Comparison of ENCODE assay signal across 21 cellular contexts in genomic region chr2:74882299-74882687, GRCh38. TPM values are rescaled to one million over a fixed set of nuclear protein-coding genes. Genes with fewer than 3 reads are reported as not detected.
DNase-seq lines count a peak whose midpoint lies in the region; ATAC-seq, FAIRE-seq and TF ChIP-seq lines count a peak whose summit lies in the region.
"Had no signal": no experiment of that assay in that cellular context is flagged by ENCODE, and none has a peak within 500 bp of the region (broad histone marks: within the 10 kb centered on the region; RNA-seq: fewer than 3 reads in every experiment).

No MANE protein-coding gene starts in this region.

- H3K9ac ChIP-seq in HepG2 (ENCODE audit: insufficient read depth, low read depth, low read length): no peak overlapping the region
- H3K9ac ChIP-seq: GM23248 had no signal

- peaks cover 100% of the 10 kb centered on the region for H3K36me3 Mint-ChIP-seq in activated T-helper 17 cell treated with anti-CD3 and anti-CD28 coated beads, Interleukin-2, amount 50 U/mL, for 72 hours (ENCODE audit: low read depth)
- H3K36me3 Mint-ChIP-seq in HFFc6 (ENCODE audit: low read depth): peaks cover 53% of the 10 kb centered on the region

- intact Hi-C loops in HepG2 (cut with micrococcal nuclease; ENCODE audit: unreplicated experiment) (no loop called here), right lobe of liver (cut with DNase I) (no loop called here), esophagus squamous epithelium (cut with DNase I) (no loop called here)

- CTCF ChIA-PET in HepG2 (lab: Yijun Ruan, JAX; ENCODE audit: low intra/inter-chr PET ratio, low total read pairs): no interaction called here

- H3K36me3 ChIP-seq in HepG2 (replicated peaks in 1 of 2; ENCODE audit: control insufficient read depth in 1 of 2, insufficient read depth in 2 of 2, low read length in 2 of 2) (peaks cover 87 to 97% of the 10 kb centered on the region in 2 experiments), right lobe of liver (no peaks in the 10 kb centered on the region), neutrophil (peaks cover 100% of the 10 kb centered on the region), esophagus squamous epithelium (peaks cover 0 to 99% (median 15%) of the 10 kb centered on the region in 3 donors), right atrium auricular region (no peaks in the 10 kb centered on the region)

- POLR2A ChIA-PET in HepG2 (lab: Yijun Ruan, JAX): no interaction called here

- H3K9me3 ChIP-seq in HepG2 (ENCODE audit: low read length) (no peaks in the 10 kb centered on the region), right lobe of liver (no peaks in the 10 kb centered on the region), neutrophil (no peaks in the 10 kb centered on the region), esophagus squamous epithelium (no peaks in the 10 kb centered on the region), right atrium auricular region (no peaks in the 10 kb centered on the region)
- H3K9me3 ChIP-seq: BE2C had no signal

- H3K27me3 Mint-ChIP-seq in activated T-helper 17 cell treated with anti-CD3 and anti-CD28 coated beads, Interleukin-2, amount 50 U/mL, for 72 hours: no peaks in the 10 kb centered on the region
- H3K27me3 Mint-ChIP-seq in HFFc6 (ENCODE audit: insufficient read depth): peaks cover 2% of the 10 kb centered on the region
- H3K27me3 Mint-ChIP-seq: CD4-positive, CD25-positive, alpha-beta regulatory T cell; CD8-positive, alpha-beta memory T cell had no signal

- H3K4me3 ChIP-seq in HepG2 (replicated peaks in 1 of 3; ENCODE audit: insufficient read depth in 1 of 3, low read depth in 2 of 3, low read length in 3 of 3) (no peak overlapping the region), right lobe of liver (no peak overlapping the region), neutrophil (ENCODE audit: low read depth in 1 of 2, low read length in 1 of 2) (no peak overlapping the region), esophagus squamous epithelium (no peak overlapping the region), right atrium auricular region (no peak overlapping the region)
- H3K4me3 ChIP-seq: GM23248 had no signal

- DNase-seq in HepG2 (ENCODE audit: low spot score) (no peak), right lobe of liver (no peak), esophagus squamous epithelium (lab: John Stamatoyannopoulos, UW) (no peak), HFFc6 (no peak), right atrium auricular region (ENCODE audit: low spot score) (no peak)
- DNase-seq: BE2C; C1 segment of cervical spinal cord; CD4-positive, CD25-positive, alpha-beta regulatory T cell; CD8-positive, alpha-beta memory T cell; COR-L47; DMS 273 treated with DMSO at 0.1 percent for 48 hours; DMS53; DND-41; EL; GM23248; HCEC 1CT had no signal

- H3K4me3 Mint-ChIP-seq in activated T-helper 17 cell treated with anti-CD3 and anti-CD28 coated beads, Interleukin-2, amount 50 U/mL, for 72 hours: no peak overlapping the region
- H3K4me3 Mint-ChIP-seq in HFFc6: no peak overlapping the region
- H3K4me3 Mint-ChIP-seq: CD4-positive, CD25-positive, alpha-beta regulatory T cell; CD8-positive, alpha-beta memory T cell had no signal

- no peaks in the 10 kb centered on the region for H3K4me1 ChIP-seq in HepG2 (ENCODE audit: insufficient read depth, low read length)
- no peaks in the 10 kb centered on the region for H3K4me1 ChIP-seq in right lobe of liver
- H3K4me1 ChIP-seq in neutrophil (ENCODE audit: control insufficient read depth in 1 of 2, insufficient read depth in 1 of 2, low read depth in 1 of 2, low read length in 1 of 2): peaks cover 43 to 60% of the 10 kb centered on the region in 2 experiments
- peaks cover 0 to under 1% (median 0%) of the 10 kb centered on the region in 3 donors for H3K4me1 ChIP-seq in esophagus squamous epithelium
- no peaks in the 10 kb centered on the region for H3K4me1 ChIP-seq in right atrium auricular region
- H3K4me1 ChIP-seq: BE2C had no signal

- H3K79me2 ChIP-seq in HepG2 (ENCODE audit: insufficient read depth, low read length): no peaks in the 10 kb centered on the region

- FAIRE-seq in HepG2 (lab: Jason Lieb, UNC): no peak
- FAIRE-seq: G401.6, GM12892, GM18507 had no signal

- H3K27ac ChIP-seq in HepG2 (ENCODE audit: extremely low read length, insufficient read depth, low read length): no peak overlapping the region
- no peak overlapping the region for H3K27ac ChIP-seq in right lobe of liver
- peak overlapping the region; percentile 30 for H3K27ac ChIP-seq in neutrophil
- H3K27ac ChIP-seq in esophagus squamous epithelium: no peak overlapping the region
- no peak overlapping the region for H3K27ac ChIP-seq in right atrium auricular region
- H3K27ac ChIP-seq: GM23248 had no signal

- in situ Hi-C loops in HepG2 (cut with HindIII; ENCODE audit: extremely low pct_ligation_motif_present, low pct_unique_long_range_greater_than_20kb): no loop called here

- no peak for TF ChIP-seq RAD21 in HepG2 (CRISPR knock-in tag; IDR thresholded peaks at IDR 0.05)

- no peak overlapping the region for H2AFZ ChIP-seq in HepG2 (ENCODE audit: low read length)
- H2AFZ ChIP-seq: GM23248 had no signal

- H3K4me2 ChIP-seq in HepG2 (ENCODE audit: low read depth, low read length): no peak overlapping the region

- no peaks in the 10 kb centered on the region for H3K9me3 Mint-ChIP-seq in activated T-helper 17 cell treated with anti-CD3 and anti-CD28 coated beads, Interleukin-2, amount 50 U/mL, for 72 hours
- peaks cover 3% of the 10 kb centered on the region; the same call in 1 of the 2 replicates for H3K9me3 Mint-ChIP-seq in HFFc6
- H3K9me3 Mint-ChIP-seq: CD4-positive, CD25-positive, alpha-beta regulatory T cell; CD8-positive, alpha-beta memory T cell had no signal

- no peak overlapping the region for H3K27ac Mint-ChIP-seq in activated T-helper 17 cell treated with anti-CD3 and anti-CD28 coated beads, Interleukin-2, amount 50 U/mL, for 72 hours
- H3K27ac Mint-ChIP-seq in HFFc6: no peak overlapping the region
- H3K27ac Mint-ChIP-seq: CD4-positive, CD25-positive, alpha-beta regulatory T cell had no signal

- H4K20me1 ChIP-seq in HepG2 (ENCODE audit: insufficient read depth, low read length): no peaks in the 10 kb centered on the region

- TF ChIP-seq EP300 in HepG2 (IDR thresholded peaks at IDR 0.05; ENCODE audit: low read depth in 2 of 2, low read length in 2 of 2) (no peak), HepG2 (CRISPR knock-in tag; IDR thresholded peaks at IDR 0.05; ENCODE audit: borderline replicate concordance) (no peak)

- H3K4me1 Mint-ChIP-seq in activated T-helper 17 cell treated with anti-CD3 and anti-CD28 coated beads, Interleukin-2, amount 50 U/mL, for 72 hours: peaks cover 6% of the 10 kb centered on the region
- H3K4me1 Mint-ChIP-seq in HFFc6 (ENCODE audit: low read depth): peaks cover 30% of the 10 kb centered on the region
- H3K4me1 Mint-ChIP-seq: CD4-positive, CD25-positive, alpha-beta regulatory T cell had no signal

- ATAC-seq in HepG2 (no peak), right lobe of liver (no peak)
- ATAC-seq in activated T-helper 17 cell treated with anti-CD3 and anti-CD28 coated beads, Interleukin-2, amount 50 U/mL, for 72 hours (replicated peaks): peak; percentile 60

- TF ChIP-seq POLR2A in HepG2 (IDR thresholded peaks at IDR 0.05; ENCODE audit: insufficient read depth in 1 of 2, low read depth in 2 of 2, low read length in 2 of 2) (no peak), right lobe of liver (IDR thresholded peaks at IDR 0.05) (no peak), esophagus squamous epithelium (IDR thresholded peaks at IDR 0.05) (no peak)

- no peaks in the 10 kb centered on the region for H3K27me3 ChIP-seq in HepG2 (ENCODE audit: control insufficient read depth in 1 of 2, insufficient read depth in 2 of 2, low read length in 2 of 2)
- H3K27me3 ChIP-seq in right lobe of liver: no peaks in the 10 kb centered on the region
- H3K27me3 ChIP-seq in neutrophil: no peaks in the 10 kb centered on the region
- no peaks in the 10 kb centered on the region for H3K27me3 ChIP-seq in esophagus squamous epithelium
- H3K27me3 ChIP-seq in right atrium auricular region: no peaks in the 10 kb centered on the region
- H3K27me3 ChIP-seq: BE2C had no signal

- TF ChIP-seq CTCF in HepG2 (CRISPR knock-in tag; IDR thresholded peaks at IDR 0.05): no peak
- no peak for TF ChIP-seq CTCF in right lobe of liver (IDR thresholded peaks at IDR 0.05)
- TF ChIP-seq CTCF in neutrophil (IDR thresholded peaks at IDR 0.05): no peak
- TF ChIP-seq CTCF in esophagus squamous epithelium (IDR thresholded peaks at IDR 0.05): no peak
- TF ChIP-seq CTCF in HFFc6 (IDR thresholded peaks at IDR 0.05): no peak
- no peak for TF ChIP-seq CTCF in right atrium auricular region (IDR thresholded peaks at IDR 0.05)

- WGBS in HepG2 (ENCODE audit: low lambda C conversion rate): 87% methylated on average over 4 of the region's 4 CpGs
- WGBS in right lobe of liver (ENCODE audit: insufficient coverage, low coverage, low lambda C conversion rate, missing lambda C conversion rate): 75% methylated on average over 2 of the region's 4 CpGs
- 80 to 100% methylated on average over 2 to 4 of the region's 4 CpGs for WGBS in esophagus squamous epithelium, 2 donors

- no TSS peak for BruUV-seq in HepG2 (replicated peaks; lab: Mats Ljungman, UMichigan)

RNA-seq across cellular contexts. Expression of gene HK2, which starts 48.4 kb away (rescaled TPM):
- total RNA-seq in HepG2 (2016; rRNA removed; fragmentation: Illumina TruSeq; extraction: Trizol): 13.2 and 24.4 TPM in 2 replicates
- total RNA-seq in HepG2 (2016; cell fraction: cytosol; rRNA removed; fragmentation: Illumina TruSeq; extraction: Trizol; ENCODE audit: low read depth): 1.4 and 1.6 TPM in 2 replicates
- 13.6 and 21.9 TPM in 2 replicates for total RNA-seq in HepG2 (2016; cell fraction: insoluble cytoplasmic fraction; rRNA removed; fragmentation: Illumina TruSeq; extraction: Trizol)
- total RNA-seq in HepG2 (2016; cell fraction: membrane; rRNA removed; fragmentation: Illumina TruSeq; extraction: Trizol): 8.5 and 9.3 TPM in 2 replicates
- 20.3 and 20.8 TPM in 2 replicates for total RNA-seq in HepG2 (2016; cell fraction: nucleus; rRNA removed; fragmentation: Illumina TruSeq; extraction: Trizol)
- 97.0 and 101 TPM in 2 replicates for polyA plus RNA-seq in HepG2 (2011; rRNA removed)
- 69.4 and 70.4 TPM in 2 replicates for polyA plus RNA-seq in HepG2 (2011; cell fraction: cytosol; rRNA removed)
- polyA plus RNA-seq in HepG2 (2011; cell fraction: nucleus; rRNA removed): 105 and 144 TPM in 2 replicates
- polyA plus RNA-seq in HepG2 (2012): 78.0 and 124 TPM in 2 replicates
- 0.93 and 0.99 TPM in 2 replicates for polyA plus RNA-seq in HepG2 (2016; cell fraction: cytosol; fragmentation: Illumina TruSeq; extraction: Trizol; ENCODE audit: low read depth)
- 23.2 and 27.3 TPM in 2 replicates for polyA plus RNA-seq in HepG2 (2016; cell fraction: insoluble cytoplasmic fraction; fragmentation: Illumina TruSeq; extraction: Trizol; ENCODE audit: low read depth)
- 2.8 and 3.5 TPM in 2 replicates for polyA plus RNA-seq in HepG2 (2016; cell fraction: membrane; fragmentation: Illumina TruSeq; extraction: Trizol; ENCODE audit: low read depth)
- 30.1 and 30.3 TPM in 2 replicates for polyA plus RNA-seq in HepG2 (2016; cell fraction: nucleus; fragmentation: Illumina TruSeq; extraction: Trizol; ENCODE audit: insufficient read depth, low read depth)
- 69.1 and 358 TPM in 2 replicates for polyA minus RNA-seq in HepG2 (2011; rRNA and poly(A)+ RNA removed; ENCODE audit: low replicate concordance)
- polyA minus RNA-seq in HepG2 (2011; cell fraction: cytosol; rRNA and poly(A)+ RNA removed): 176 and 190 TPM in 2 replicates
- 176 and 200 TPM in 2 replicates for polyA minus RNA-seq in HepG2 (2011; cell fraction: nucleus; rRNA and poly(A)+ RNA removed)
- total RNA-seq in right lobe of liver: 10 to 100 TPM in 1 of 6 experiments, 1 to 10 TPM in 1, under 1 TPM in 4; 0.48 to 23.0 (median 0.87) TPM
- total RNA-seq in activated T-helper 17 cell treated with anti-CD3 and anti-CD28 coated beads, Interleukin-2, amount 50 U/mL, for 72 hours: 10 to 100 TPM; 71.6 to 73.8 TPM
- 10 to 100 TPM; 11.2 to 45.4 (median 25.1) TPM for total RNA-seq in esophagus squamous epithelium
- 10 to 100 TPM; 26.2 to 51.3 (median 28.4) TPM for total RNA-seq in HFFc6 (2021; fragmentation: NEBNext Ultra II Directional; extraction: Animal tissue kit (Norgen Biotek cat#: 25700))
- 1 to 10 TPM; 3.4 to 8.1 TPM for total RNA-seq in right atrium auricular region
